9 cellular contexts compared by ENCODE assay signal in genomic region chr6:18386302-18386976, GRCh38. TPM values are rescaled to one million over a fixed set of nuclear protein-coding genes. Genes with fewer than 3 reads are reported as not detected.
DNase-seq lines count a peak whose midpoint lies in the region; ATAC-seq and TF ChIP-seq lines count a peak whose summit lies in the region.
"Had no signal": no experiment of that assay in that cellular context is flagged by ENCODE, and none has a peak within 500 bp of the region (broad histone marks: within the 10 kb centered on the region; RNA-seq: fewer than 3 reads in every experiment).

No MANE protein-coding gene starts in this region.

- no peaks in the 10 kb centered on the region for H3K36me3 Mint-ChIP-seq in endothelial cell (ENCODE audit: low read depth, unreplicated experiment)
- no peaks in the 10 kb centered on the region for H3K36me3 Mint-ChIP-seq in nephron (ENCODE audit: low read depth)

- peak overlapping the region; percentile 91 for H3K4me2 ChIP-seq in BLaER1

- 0 out of 2 replicates have a peak overlapping the region, but pooled peaks have one; percentile 14 for H3K27ac ChIP-seq in BLaER1

- no peaks in the 10 kb centered on the region for H4K20me1 ChIP-seq in BLaER1

- TF ChIP-seq CTCF in endothelial cell (IDR thresholded peaks at IDR 0.05; ENCODE audit: unreplicated experiment), result no peak
- TF ChIP-seq CTCF in nephron (IDR thresholded peaks at IDR 0.05; ENCODE audit: unreplicated experiment in 3 of 3), result no peak

- H3K9me3 ChIP-seq in BLaER1, result no peaks in the 10 kb centered on the region

- H3K4me3 Mint-ChIP-seq in endothelial cell (ENCODE audit: unreplicated experiment) (peak overlapping the region; percentile 95), nephron (peak overlapping the region; percentile 83 to 88 (median 86))

- H3K9me3 Mint-ChIP-seq in endothelial cell (ENCODE audit: unreplicated experiment) (no peaks in the 10 kb centered on the region), nephron (no peaks in the 10 kb centered on the region)

- H3K4me1 Mint-ChIP-seq in endothelial cell (ENCODE audit: unreplicated experiment), result peaks cover 34% of the 10 kb centered on the region
- peaks cover 20% of the 10 kb centered on the region for H3K4me1 Mint-ChIP-seq in nephron

- H3K27me3 Mint-ChIP-seq in endothelial cell (ENCODE audit: unreplicated experiment) (no peaks in the 10 kb centered on the region), nephron (ENCODE audit: low read depth) (peaks cover 31% of the 10 kb centered on the region)

- peaks cover 31% of the 10 kb centered on the region for H3K27me3 ChIP-seq in BLaER1

- no peaks in the 10 kb centered on the region for H3K36me3 ChIP-seq in BLaER1

- H3K4me1 ChIP-seq in BLaER1, result peaks cover 28% of the 10 kb centered on the region

- H3K27ac Mint-ChIP-seq in endothelial cell (ENCODE audit: unreplicated experiment) (peak overlapping the region; percentile 84), nephron (peak overlapping the region in 2 of 3 experiments; percentile 59 to 74)

- ATAC-seq in GM19467 (IDR thresholded peaks at IDR 0.05; ENCODE audit: unreplicated experiment) (no peak), GM21576 (IDR thresholded peaks at IDR 0.05; ENCODE audit: unreplicated experiment) (no peak)

- DNase-seq in NCI-H69 (lab: John Stamatoyannopoulos, UW) (peak; percentile 29), endothelial cell (ENCODE audit: low spot score) (no peak), NCI-H2081 treated with DMSO at 0.1 percent for 48 hours (lab: John Stamatoyannopoulos, UW) (no peak), SHP77 (lab: John Stamatoyannopoulos, UW) (no peak)

- peak overlapping the region; percentile 77 for H3K4me3 ChIP-seq in BLaER1

- H3K9ac ChIP-seq in BLaER1, result peak overlapping the region; percentile 75

RNA-seq across cellular contexts. Expression of gene RNF144B, which starts 0.7 kb away (rescaled TPM):
- 23.2 TPM for total RNA-seq in endothelial cell (ENCODE audit: unreplicated experiment)
- total RNA-seq: RPMI7951 had no signal
